In the genomic region with DNA sequence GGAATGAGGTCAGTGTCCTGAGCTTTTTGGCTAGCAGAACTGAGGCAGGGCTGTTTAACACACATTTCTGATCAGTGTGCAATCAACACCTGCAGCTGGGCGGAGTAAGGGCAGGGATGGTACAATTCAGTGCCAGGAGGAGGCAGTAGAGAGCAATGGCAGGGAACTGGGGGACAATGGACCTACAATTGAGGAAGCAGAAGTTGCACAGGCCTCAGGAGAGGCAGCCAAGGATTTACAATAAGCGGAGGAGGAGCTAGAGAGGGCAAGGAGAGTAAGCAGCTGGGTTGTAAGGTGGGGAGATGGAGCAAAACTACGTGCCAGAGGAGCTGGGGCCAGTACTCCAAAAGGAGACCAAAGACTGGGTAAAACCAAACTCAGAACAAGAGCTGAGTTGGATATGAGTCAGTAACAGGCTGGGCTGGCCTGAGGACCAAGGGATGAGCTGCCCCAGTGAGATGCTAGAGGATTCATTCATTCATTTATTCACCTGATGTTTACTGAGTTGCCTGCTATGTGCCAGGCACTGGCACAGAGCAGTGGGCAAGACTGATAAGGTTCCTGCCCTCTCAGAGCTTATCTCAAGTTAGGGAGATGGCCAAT, we compare ENCODE assay signal across 8 cellular contexts. TPM values are rescaled to one million over a fixed set of nuclear protein-coding genes. Genes with fewer than 3 reads are reported as not detected.
DNase-seq lines count a peak whose midpoint lies in the region; ATAC-seq and TF ChIP-seq lines count a peak whose summit lies in the region.

No MANE protein-coding gene starts in this region.

- TF ChIP-seq RAD21 in neural cell (conservative IDR thresholded peaks at IDR 0.05) = no peak

- H3K9ac ChIP-seq in MM.1S (ENCODE audit: low read length) = no peak overlapping the region
- H3K9ac ChIP-seq in neural cell (ENCODE audit: low read length) = no peak overlapping the region

- no peaks in the 10 kb centered on the region for H3K9me3 ChIP-seq in MM.1S (replicated peaks; ENCODE audit: insufficient read depth, low read length)
- H3K9me3 ChIP-seq in neural cell (ENCODE audit: low read length) = no peaks in the 10 kb centered on the region

- H3K4me1 ChIP-seq in MM.1S (ENCODE audit: low read length) = peaks cover 14% of the 10 kb centered on the region

- H2AFZ ChIP-seq in MM.1S (ENCODE audit: low read length) (no peak overlapping the region), neural cell (ENCODE audit: low read depth, low read length) (no peak overlapping the region)

- H3K36me3 ChIP-seq in MM.1S (replicated peaks; ENCODE audit: insufficient read depth, low read length) (no peaks in the 10 kb centered on the region), neural cell (ENCODE audit: insufficient read depth, low read length) (no peaks in the 10 kb centered on the region)

- H3K9me2 ChIP-seq in MM.1S (replicated peaks; ENCODE audit: insufficient read depth, low read length) (no peaks in the 10 kb centered on the region), neural cell (ENCODE audit: insufficient read depth, low read length) (no peaks in the 10 kb centered on the region)

- peak; percentile 78 for ATAC-seq in esophagus mucosa
- no peak for ATAC-seq in GM18519 (IDR thresholded peaks at IDR 0.05; ENCODE audit: low FRiP score, unreplicated experiment)

- H3F3A ChIP-seq in MM.1S (ENCODE audit: insufficient read depth, low read length) (peaks cover 4% of the 10 kb centered on the region; the same call in 1 of the 2 replicates), neural cell (ENCODE audit: insufficient read depth, low read length, poor library complexity, severe bottlenecking) (no peaks in the 10 kb centered on the region)

- H3K4me3 ChIP-seq in MM.1S (ENCODE audit: low read length) (no peak overlapping the region), neural cell (ENCODE audit: low read length) (no peak overlapping the region)

- H3K79me2 ChIP-seq in MM.1S (ENCODE audit: low read length) (no peaks in the 10 kb centered on the region), neural cell (replicated peaks; ENCODE audit: insufficient read depth, low read length) (no peaks in the 10 kb centered on the region)

- H3K27ac ChIP-seq in 22Rv1 (no peak overlapping the region), MM.1S (ENCODE audit: low read length) (no peak overlapping the region), neural cell (ENCODE audit: low read length) (no peak overlapping the region)

- no peaks in the 10 kb centered on the region for H4K20me1 ChIP-seq in MM.1S (ENCODE audit: insufficient read depth, low read length)
- no peaks in the 10 kb centered on the region for H4K20me1 ChIP-seq in neural cell (ENCODE audit: insufficient read depth)

- H3K4me2 ChIP-seq in MM.1S (ENCODE audit: low read depth, low read length) = no peak overlapping the region
- no peak overlapping the region for H3K4me2 ChIP-seq in neural cell (ENCODE audit: low read length)

- H3K27me3 ChIP-seq in MM.1S (replicated peaks; ENCODE audit: insufficient read depth, low read length) = no peaks in the 10 kb centered on the region
- no peaks in the 10 kb centered on the region for H3K27me3 ChIP-seq in neural cell (ENCODE audit: insufficient read depth, low read depth, low read length)

- in situ Hi-C loops in GM13976 (cut with MboI; ENCODE audit: low sequenced_read_pairs, unreplicated experiment) = loop anchor here (5.0 kb wide), 1 partner anchor 106 kb away; no protein-coding TSS in a partner anchor

- TF ChIP-seq CTCF in 22Rv1 (IDR thresholded peaks at IDR 0.05) (peak; percentile 82), GM13976 (IDR thresholded peaks at IDR 0.05; ENCODE audit: borderline replicate concordance, control extremely low read depth, extremely low read depth, insufficient read depth, missing control alignments) (peak; percentile 74), MM.1S (IDR thresholded peaks at IDR 0.05; ENCODE audit: low read length) (peak; percentile 85), neural cell (IDR thresholded peaks at IDR 0.05; ENCODE audit: poor library complexity, severe bottlenecking) (peak; percentile 23)

- peak; percentile 73 for DNase-seq in GM13976 (ENCODE audit: low spot score)
- peak; percentile 70 for DNase-seq in MM.1S
- DNase-seq in activated CD4-positive, alpha-beta T cell treated with anti-CD3 and anti-CD28 coated beads, Interleukin-2, amount 50 U/mL, for 4 hours = peak; percentile 38 to 41
- no peak for DNase-seq in NCI-H187 (lab: John Stamatoyannopoulos, UW)

- no peak for TF ChIP-seq EP300 in neural cell (conservative IDR thresholded peaks at IDR 0.05; ENCODE audit: poor library complexity, severe bottlenecking)

TF ChIP-seq in neural cell, 6 proteins besides CTCF, POLR2A, EP300 and RAD21:
- TF ChIP-seq, protein P1, sequence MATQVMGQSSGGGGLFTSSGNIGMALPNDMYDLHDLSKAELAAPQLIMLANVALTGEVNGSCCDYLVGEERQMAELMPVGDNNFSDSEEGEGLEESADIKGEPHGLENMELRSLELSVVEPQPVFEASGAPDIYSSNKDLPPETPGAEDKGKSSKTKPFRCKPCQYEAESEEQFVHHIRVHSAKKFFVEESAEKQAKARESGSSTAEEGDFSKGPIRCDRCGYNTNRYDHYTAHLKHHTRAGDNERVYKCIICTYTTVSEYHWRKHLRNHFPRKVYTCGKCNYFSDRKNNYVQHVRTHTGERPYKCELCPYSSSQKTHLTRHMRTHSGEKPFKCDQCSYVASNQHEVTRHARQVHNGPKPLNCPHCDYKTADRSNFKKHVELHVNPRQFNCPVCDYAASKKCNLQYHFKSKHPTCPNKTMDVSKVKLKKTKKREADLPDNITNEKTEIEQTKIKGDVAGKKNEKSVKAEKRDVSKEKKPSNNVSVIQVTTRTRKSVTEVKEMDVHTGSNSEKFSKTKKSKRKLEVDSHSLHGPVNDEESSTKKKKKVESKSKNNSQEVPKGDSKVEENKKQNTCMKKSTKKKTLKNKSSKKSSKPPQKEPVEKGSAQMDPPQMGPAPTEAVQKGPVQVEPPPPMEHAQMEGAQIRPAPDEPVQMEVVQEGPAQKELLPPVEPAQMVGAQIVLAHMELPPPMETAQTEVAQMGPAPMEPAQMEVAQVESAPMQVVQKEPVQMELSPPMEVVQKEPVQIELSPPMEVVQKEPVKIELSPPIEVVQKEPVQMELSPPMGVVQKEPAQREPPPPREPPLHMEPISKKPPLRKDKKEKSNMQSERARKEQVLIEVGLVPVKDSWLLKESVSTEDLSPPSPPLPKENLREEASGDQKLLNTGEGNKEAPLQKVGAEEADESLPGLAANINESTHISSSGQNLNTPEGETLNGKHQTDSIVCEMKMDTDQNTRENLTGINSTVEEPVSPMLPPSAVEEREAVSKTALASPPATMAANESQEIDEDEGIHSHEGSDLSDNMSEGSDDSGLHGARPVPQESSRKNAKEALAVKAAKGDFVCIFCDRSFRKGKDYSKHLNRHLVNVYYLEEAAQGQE (IDR thresholded peaks at IDR 0.05; ENCODE audit: borderline replicate concordance) = no peak
TF ChIP-seq in neural cell: peak in this region for 0.

RNA-seq across cellular contexts. Expression of a gene that starts 10.4 kb away (rescaled TPM):
- total RNA-seq in esophagus mucosa = 61.6 TPM
- 109 and 130 TPM in 2 replicates for polyA plus RNA-seq in neural cell
- polyA minus RNA-seq in neural cell = 34.8 and 39.9 TPM in 2 replicates

RNA-seq across cellular contexts. Expression of a gene that starts 14.3 kb away (rescaled TPM):
- 28.2 TPM for total RNA-seq in esophagus mucosa
- polyA plus RNA-seq in neural cell = 27.6 and 29.1 TPM in 2 replicates
- 15.3 and 17.8 TPM in 2 replicates for polyA minus RNA-seq in neural cell

RNA-seq across cellular contexts. Expression of a gene that starts 20.0 kb away (rescaled TPM):
- total RNA-seq in esophagus mucosa = 48.9 TPM
- 107 and 119 TPM in 2 replicates for polyA plus RNA-seq in neural cell
- 51.4 and 71.1 TPM in 2 replicates for polyA minus RNA-seq in neural cell

RNA-seq across cellular contexts. Expression of a gene that starts 32.7 kb away (rescaled TPM):
- total RNA-seq in esophagus mucosa = 63.8 TPM
- 242 and 267 TPM in 2 replicates for polyA plus RNA-seq in neural cell
- polyA minus RNA-seq in neural cell = 85.0 and 91.9 TPM in 2 replicates

RNA-seq across cellular contexts. Expression of a gene that starts 57.2 kb away (rescaled TPM):
- total RNA-seq in esophagus mucosa = 7.7 TPM
- polyA plus RNA-seq in neural cell = 38.5 and 50.6 TPM in 2 replicates
- polyA minus RNA-seq in neural cell = 44.1 and 45.5 TPM in 2 replicates

Comparison
In these comparisons a context has a peak if more than half of its experiments do, and no peak if none do; other contexts are left out.
1. CTCF ChIP-seq: peak in every context shown above with its lines; median percentile 85 in MM.1S; 82 in 22Rv1; 74 in GM13976; 23 in neural cell.
2. DNase-seq: peak in GM13976 (single experiment), MM.1S (single experiment) and activated CD4-positive, alpha-beta T cell treated with anti-CD3 and anti-CD28 coated beads, Interleukin-2, amount 50 U/mL, for 4 hours (2 of 2); none in NCI-H187 (0 of 2).